In the genomic region with DNA sequence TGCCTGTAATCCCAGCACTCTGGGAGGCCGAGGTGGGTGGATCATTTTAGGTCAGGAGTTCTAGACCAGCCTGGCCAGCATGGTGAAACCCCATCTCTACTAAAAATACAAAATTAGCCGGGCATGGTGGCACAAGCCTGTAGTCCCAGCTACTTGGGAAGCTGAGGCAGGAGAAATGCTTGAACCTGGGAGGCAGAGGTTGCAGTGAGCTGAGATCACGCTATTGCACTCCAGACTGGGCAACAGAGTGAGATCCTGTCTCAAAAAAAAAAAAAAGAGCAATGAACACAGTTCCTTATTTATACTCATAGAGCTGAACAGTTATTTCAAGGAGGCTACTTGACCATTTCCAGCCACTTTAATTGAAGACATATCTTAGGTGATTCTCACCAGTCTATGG, we compare ENCODE assay signal across 5 cellular contexts.
DNase-seq lines count a peak whose midpoint lies in the region; ATAC-seq, FAIRE-seq and TF ChIP-seq lines count a peak whose summit lies in the region.
"Not testable (repeated sequence)": the region's sequence is repeated elsewhere in the genome, so short reads cannot be mapped to it uniquely, and the experiment has no call there.

No MANE protein-coding gene starts in this region.

- H2BK120ac ChIP-seq in trophoblast cell (ENCODE audit: insufficient read depth, low read length, poor library complexity), result peak overlapping the region; percentile 60

- 92% methylated on average over 3 of the region's 3 CpGs for WGBS in HepG2 (ENCODE audit: low lambda C conversion rate)
- no CpG with 5 or more reads among the region's 3 CpGs for WGBS in trophoblast cell (ENCODE audit: extremely low coverage, insufficient coverage, insufficient read length)

- not testable (repeated sequence) for H4K12ac ChIP-seq in trophoblast cell (ENCODE audit: low read depth, low read length)

- not testable (repeated sequence) for FAIRE-seq in HepG2 (lab: Jason Lieb, UNC)

- not testable (repeated sequence) for H3K9me3 Mint-ChIP-seq in WTC11

- not testable (repeated sequence) for BruUV-seq in HepG2 (replicated peaks; lab: Mats Ljungman, UMichigan)

- not testable (repeated sequence) for H3K4me3 Mint-ChIP-seq in WTC11

- not testable (repeated sequence) for H3K36me3 ChIP-seq in BLaER1 treated with 17β-estradiol and CSF1 and Interleukin-3, amounts not matched to agents 10 nM and 100 nM; OCI-LY1 (ENCODE audit: insufficient read depth, low read length); HepG2 (replicated peaks in 1 of 2; ENCODE audit: control insufficient read depth in 1 of 2, insufficient read depth in 2 of 2, low read length in 2 of 2); trophoblast cell (ENCODE audit: control insufficient read depth in 1 of 2, insufficient read depth in 2 of 2, low read length in 2 of 2)

- H3K4me1 ChIP-seq in BLaER1 treated with 17β-estradiol and CSF1 and Interleukin-3, amounts not matched to agents 10 nM and 100 nM, result peaks cover 72 to 88% (median 77%) of the 10 kb centered on the region in 10 experiments
- peaks cover 76% of the 10 kb centered on the region for H3K4me1 ChIP-seq in OCI-LY1 (ENCODE audit: insufficient read depth, low read length, severe bottlenecking)
- peaks cover 31% of the 10 kb centered on the region for H3K4me1 ChIP-seq in HepG2 (ENCODE audit: insufficient read depth, low read length)
- peaks cover 9 to 15% of the 10 kb centered on the region in 2 experiments for H3K4me1 ChIP-seq in trophoblast cell (ENCODE audit: control insufficient read depth in 1 of 2, insufficient read depth in 2 of 2, low read length in 2 of 2)

- peak overlapping the region in 8 of 11 experiments; percentile 0 to 100 (median 76); a peak in 13 of 22 replicates for H3K27ac ChIP-seq in BLaER1 treated with 17β-estradiol and CSF1 and Interleukin-3, amounts not matched to agents 10 nM and 100 nM
- H3K27ac ChIP-seq in OCI-LY1 (ENCODE audit: low read depth, low read length, poor library complexity, severe bottlenecking), result peak overlapping the region; percentile 30
- not testable (repeated sequence) for H3K27ac ChIP-seq in HepG2 (ENCODE audit: extremely low read length, insufficient read depth, low read length); trophoblast cell (ENCODE audit: low read depth, low read length)

- H3K4me3 ChIP-seq in BLaER1 treated with 17β-estradiol and CSF1 and Interleukin-3, amounts not matched to agents 10 nM and 100 nM; OCI-LY1 (ENCODE audit: low read depth, low read length, poor library complexity, severe bottlenecking); HepG2 (replicated peaks in 1 of 3; ENCODE audit: insufficient read depth in 1 of 3, low read depth in 2 of 3, low read length in 3 of 3); trophoblast cell (ENCODE audit: low read depth, low read length): not testable (repeated sequence)

- H3K27me3 ChIP-seq in BLaER1 treated with 17β-estradiol and CSF1 and Interleukin-3, amounts not matched to agents 10 nM and 100 nM; OCI-LY1 (ENCODE audit: insufficient read depth, low read length); HepG2 (ENCODE audit: control insufficient read depth in 1 of 2, insufficient read depth in 2 of 2, low read length in 2 of 2); trophoblast cell (ENCODE audit: insufficient read depth, low read length): not testable (repeated sequence)

- not testable (repeated sequence) for H3K14ac ChIP-seq in trophoblast cell (ENCODE audit: low read length)

- TF ChIP-seq CTCF in OCI-LY1 (IDR thresholded peaks at IDR 0.05; ENCODE audit: low read length); WTC11 (IDR thresholded peaks at IDR 0.05); HepG2 (CRISPR knock-in tag; IDR thresholded peaks at IDR 0.05): not testable (repeated sequence)

- H3K36me3 Mint-ChIP-seq in WTC11, result not testable (repeated sequence)

- in situ Hi-C loops in HepG2 (cut with HindIII; ENCODE audit: extremely low pct_ligation_motif_present, low pct_unique_long_range_greater_than_20kb), result not testable (repeated sequence)

- H4K8ac ChIP-seq in trophoblast cell (ENCODE audit: low read depth, low read length), result not testable (repeated sequence)

- not testable (repeated sequence) for H3K27me3 Mint-ChIP-seq in WTC11 (ENCODE audit: low read depth)

- peaks cover 32% of the 10 kb centered on the region for H3K4me1 Mint-ChIP-seq in WTC11

- H3K9ac ChIP-seq in BLaER1 treated with 17β-estradiol and CSF1 and Interleukin-3, amounts not matched to agents 10 nM and 100 nM; OCI-LY1 (ENCODE audit: low read length); HepG2 (ENCODE audit: insufficient read depth, low read depth, low read length); trophoblast cell (ENCODE audit: low read length): not testable (repeated sequence)

- H3K79me2 ChIP-seq in OCI-LY1 (ENCODE audit: insufficient read depth, low read length); HepG2 (ENCODE audit: insufficient read depth, low read length); trophoblast cell (ENCODE audit: control insufficient read depth, insufficient read depth, low read length, poor library complexity): not testable (repeated sequence)

- not testable (repeated sequence) for H4K91ac ChIP-seq in trophoblast cell (ENCODE audit: low read depth, low read length)

- not testable (repeated sequence) for H2AFZ ChIP-seq in OCI-LY1 (ENCODE audit: low read length); HepG2 (ENCODE audit: low read length); trophoblast cell (ENCODE audit: insufficient read depth, low read length, poor library complexity)

- ATAC-seq in WTC11, HepG2: not testable (repeated sequence)

- 0 out of 22 replicates have a peak overlapping the region, but pooled peaks of 1 of the 11 experiments have one; percentile 3 for H3K4me2 ChIP-seq in BLaER1 treated with 17β-estradiol and CSF1 and Interleukin-3, amounts not matched to agents 10 nM and 100 nM
- H3K4me2 ChIP-seq in OCI-LY1 (ENCODE audit: low read length); HepG2 (ENCODE audit: low read depth, low read length); trophoblast cell (ENCODE audit: low read length): not testable (repeated sequence)

- H3K23ac ChIP-seq in trophoblast cell (ENCODE audit: low read length), result not testable (repeated sequence)

- not testable (repeated sequence) for H2BK5ac ChIP-seq in trophoblast cell (ENCODE audit: low read depth, low read length, poor library complexity)

- not testable (repeated sequence) for H3K4ac ChIP-seq in trophoblast cell (ENCODE audit: low read depth, low read length)

- not testable (repeated sequence) for H3K18ac ChIP-seq in trophoblast cell (ENCODE audit: low read length)

- TF ChIP-seq EP300 in HepG2 (IDR thresholded peaks at IDR 0.05; ENCODE audit: low read depth in 2 of 2, low read length in 2 of 2); HepG2 (CRISPR knock-in tag; IDR thresholded peaks at IDR 0.05; ENCODE audit: borderline replicate concordance): not testable (repeated sequence)

- not testable (repeated sequence) for H2AK5ac ChIP-seq in trophoblast cell (ENCODE audit: low read length)

- peaks cover 34% of the 10 kb centered on the region for H3K79me1 ChIP-seq in trophoblast cell (ENCODE audit: low read length)

- H3F3A ChIP-seq in OCI-LY1 (ENCODE audit: insufficient read depth, low read length), result not testable (repeated sequence)

- DNase-seq in WTC11 (ENCODE audit: low spot score); HepG2 (ENCODE audit: low spot score); trophoblast cell: not testable (repeated sequence)

- H2BK12ac ChIP-seq in trophoblast cell (ENCODE audit: low read length), result not testable (repeated sequence)

- CTCF ChIA-PET in WTC11 (lab: Charles Lee), result interaction anchor here (1.1 kb wide), 1 partner anchor 9 kb away, joined by 6 read pairs; no protein-coding TSS in a partner anchor
- CTCF ChIA-PET in HepG2 (lab: Yijun Ruan, JAX; ENCODE audit: low intra/inter-chr PET ratio, low total read pairs), result not testable (repeated sequence)

- TF ChIP-seq RAD21 in HepG2 (CRISPR knock-in tag; IDR thresholded peaks at IDR 0.05), result not testable (repeated sequence)

- H3K27ac Mint-ChIP-seq in WTC11, result not testable (repeated sequence)

- not testable (repeated sequence) for TF ChIP-seq POLR2A in HepG2 (IDR thresholded peaks at IDR 0.05; ENCODE audit: insufficient read depth in 1 of 2, low read depth in 2 of 2, low read length in 2 of 2)

- H3K9me3 ChIP-seq in BLaER1 treated with 17β-estradiol and CSF1 and Interleukin-3, amounts not matched to agents 10 nM and 100 nM (replicated peaks in 1 of 11); OCI-LY1 (ENCODE audit: low read length); HepG2 (ENCODE audit: low read length); trophoblast cell (ENCODE audit: insufficient read depth, low read depth, low read length): not testable (repeated sequence)

- H4K20me1 ChIP-seq in BLaER1 treated with 17β-estradiol and CSF1 and Interleukin-3, amounts not matched to agents 10 nM and 100 nM; OCI-LY1 (ENCODE audit: insufficient read depth, low read length); HepG2 (ENCODE audit: insufficient read depth, low read length): not testable (repeated sequence)

- not testable (repeated sequence) for H3K9me2 ChIP-seq in OCI-LY1 (ENCODE audit: low read depth, low read length)

- POLR2A ChIA-PET in WTC11 (lab: Charles Lee); HepG2 (lab: Yijun Ruan, JAX): not testable (repeated sequence)

- intact Hi-C loops in HepG2 (cut with micrococcal nuclease; ENCODE audit: unreplicated experiment), result not testable (repeated sequence)

TF ChIP-seq in WTC11, 78 proteins besides CTCF, POLR2A, EP300 and RAD21:
- TF ChIP-seq ZNF121 (CRISPR knock-in tag; IDR thresholded peaks at IDR 0.05), result peak; percentile 49; the same call in 1 of the 2 replicates

TF ChIP-seq in HepG2, 621 proteins besides CTCF, POLR2A, EP300 and RAD21:
- peak; percentile 56; the same call in 1 of the 2 replicates for TF ChIP-seq ZNF121 (CRISPR knock-in tag; IDR thresholded peaks at IDR 0.05)
